Comparison of ENCODE assay signal across 1 cellular context in the genomic region with DNA sequence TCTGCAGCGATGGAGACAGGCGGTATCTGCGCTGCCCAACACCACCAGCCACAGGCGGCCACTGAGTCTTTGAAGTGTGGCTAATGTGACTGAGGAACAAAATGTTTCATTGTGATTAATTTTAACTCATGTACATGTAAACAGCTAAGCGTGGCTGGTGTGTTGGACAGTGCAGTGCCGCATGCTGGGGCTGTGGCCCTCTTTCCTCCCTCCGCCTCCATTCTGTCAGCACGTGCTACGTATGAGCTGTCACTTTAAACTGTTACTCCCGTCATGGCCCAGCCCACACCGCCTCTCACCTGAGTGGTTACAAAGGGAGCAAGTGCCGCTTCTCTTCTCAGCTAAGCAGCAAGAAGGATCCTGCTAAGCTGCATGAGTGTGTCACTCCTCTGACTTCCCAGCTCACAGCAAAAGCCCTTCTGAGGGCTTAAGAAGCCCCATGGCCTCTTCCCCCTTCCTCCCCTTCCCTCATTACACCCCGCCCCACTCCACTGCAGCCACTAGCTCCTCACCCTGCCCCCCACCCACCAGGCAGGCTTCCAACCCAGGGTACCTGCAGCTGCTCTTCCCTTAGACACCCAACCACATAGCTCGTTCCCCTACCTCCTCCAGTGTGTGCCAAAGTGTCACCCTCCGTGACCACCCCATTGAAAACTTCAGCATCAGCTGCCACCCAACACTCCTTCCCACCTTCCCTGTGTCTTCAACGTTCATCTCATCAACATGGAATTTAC.
A peak's percentile ranks its signal among the peaks of the same experiment; 100 is the strongest.
TF ChIP-seq lines count a peak whose summit lies in the region.

No MANE protein-coding gene starts in this region.

TF ChIP-seq in HCT116, 20 proteins besides CTCF, POLR2A, EP300 and RAD21:
- TF ChIP-seq, protein P1, sequence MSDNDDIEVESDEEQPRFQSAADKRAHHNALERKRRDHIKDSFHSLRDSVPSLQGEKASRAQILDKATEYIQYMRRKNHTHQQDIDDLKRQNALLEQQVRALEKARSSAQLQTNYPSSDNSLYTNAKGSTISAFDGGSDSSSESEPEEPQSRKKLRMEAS (IDR thresholded peaks at IDR 0.05), result peak; percentile 72
- TF ChIP-seq TCF7L2 (IDR thresholded peaks at IDR 0.05; ENCODE audit: borderline replicate concordance, extremely low read depth, insufficient read depth, insufficient read length), result peak; percentile 61
- TF ChIP-seq EGR1 (IDR thresholded peaks at IDR 0.05; ENCODE audit: low read depth), result no peak
